Comparison of ENCODE assay signal across 1 cellular context in genomic region chr4:51940460-51940859, GRCh38.
TF ChIP-seq lines count a peak whose summit lies in the region.
"Not testable (repeated sequence)": the region's sequence is repeated elsewhere in the genome, so short reads cannot be mapped to it uniquely, and the experiment has no call there.

No MANE protein-coding gene starts in this region.

TF ChIP-seq in HepG2, 621 proteins besides CTCF, POLR2A, EP300 and RAD21:
- TF ChIP-seq HOXA3 (CRISPR knock-in tag; IDR thresholded peaks at IDR 0.05) (0 out of 2 replicates have a peak, but pooled peaks have one; percentile 24), ZNF281 (CRISPR knock-in tag; IDR thresholded peaks at IDR 0.05; ENCODE audit: borderline replicate concordance) (peak; percentile 93), ARID5B (CRISPR knock-in tag; IDR thresholded peaks at IDR 0.05) (peak; percentile 43; the same call in 1 of the 2 replicates), ZMYM4 (CRISPR knock-in tag; IDR thresholded peaks at IDR 0.05) (peak; percentile 20; the same call in 1 of the 2 replicates), FOXA1 (CRISPR knock-in tag; IDR thresholded peaks at IDR 0.05) (peak; percentile 68), FOXA3 (CRISPR knock-in tag; IDR thresholded peaks at IDR 0.05) (peak; percentile 49; the same call in 1 of the 2 replicates), SALL1 (CRISPR knock-in tag; IDR thresholded peaks at IDR 0.05) (0 out of 2 replicates have a peak, but pooled peaks have one; percentile 14)
- TF ChIP-seq FOXA1 (IDR thresholded peaks at IDR 0.05): not testable (repeated sequence)
